ENCODE assay signal across 21 cellular contexts in genomic region chr7:30530373-30530772, GRCh38. TPM values are rescaled to one million over a fixed set of nuclear protein-coding genes. Genes with fewer than 3 reads are reported as not detected.
DNase-seq lines count a peak whose midpoint lies in the region; ATAC-seq and TF ChIP-seq lines count a peak whose summit lies in the region.
"Had no signal": no experiment of that assay in that cellular context is flagged by ENCODE, and none has a peak within 500 bp of the region (broad histone marks: within the 10 kb centered on the region; RNA-seq: fewer than 3 reads in every experiment).

No MANE protein-coding gene starts in this region.

- H3K27ac Mint-ChIP-seq in activated CD4-positive, alpha-beta T cell treated with anti-CD3 and anti-CD28 coated beads for 36 hours, result no peak overlapping the region
- H3K27ac Mint-ChIP-seq: B cell; CD4-positive, CD25-positive, alpha-beta regulatory T cell; CD8-positive, alpha-beta T cell; GM23338; H9 had no signal

- H3K9me3 Mint-ChIP-seq in activated CD4-positive, alpha-beta T cell treated with anti-CD3 and anti-CD28 coated beads for 36 hours (ENCODE audit: low read depth), result no peaks in the 10 kb centered on the region
- H3K9me3 Mint-ChIP-seq: CD4-positive, CD25-positive, alpha-beta regulatory T cell; CD8-positive, alpha-beta T cell; GM23338; H9 had no signal

- no peak overlapping the region for H3K4me3 Mint-ChIP-seq in activated CD4-positive, alpha-beta T cell treated with anti-CD3 and anti-CD28 coated beads for 36 hours
- H3K4me3 Mint-ChIP-seq: B cell; CD4-positive, CD25-positive, alpha-beta regulatory T cell; CD8-positive, alpha-beta T cell; GM23338; H9 had no signal

- TF ChIP-seq EP300 in esophagus muscularis mucosa (IDR thresholded peaks at IDR 0.05), result no peak

- no peaks in the 10 kb centered on the region for H3K27me3 Mint-ChIP-seq in activated CD4-positive, alpha-beta T cell treated with anti-CD3 and anti-CD28 coated beads for 36 hours
- H3K27me3 Mint-ChIP-seq: B cell; CD4-positive, CD25-positive, alpha-beta regulatory T cell had no signal

- no peak for TF ChIP-seq POLR2A in esophagus muscularis mucosa (IDR thresholded peaks at IDR 0.05; ENCODE audit: low read depth)

- no peaks in the 10 kb centered on the region for H3K36me3 Mint-ChIP-seq in activated CD4-positive, alpha-beta T cell treated with anti-CD3 and anti-CD28 coated beads for 36 hours (ENCODE audit: low read depth)

- no peak overlapping the region for H3K4me3 ChIP-seq in Karpas-422 (ENCODE audit: low read length)
- H3K4me3 ChIP-seq in esophagus muscularis mucosa, result no peak overlapping the region
- H3K4me3 ChIP-seq: BLaER1, GM12878, GM23338 had no signal

- TF ChIP-seq CTCF in esophagus muscularis mucosa (IDR thresholded peaks at IDR 0.05), result no peak

- H3K4me1 Mint-ChIP-seq in activated CD4-positive, alpha-beta T cell treated with anti-CD3 and anti-CD28 coated beads for 36 hours, result peaks cover 10% of the 10 kb centered on the region
- H3K4me1 Mint-ChIP-seq: B cell, GM23338 had no signal

- CTCF ChIA-PET in activated CD4-positive, alpha-beta T cell treated with anti-CD3 and anti-CD28 coated beads for 36 hours (lab: Charles Lee), result no interaction called here

- 100% methylated on average over 1 of the region's 1 CpG for WGBS in esophagus muscularis mucosa

- H3K27ac ChIP-seq in Karpas-422 (ENCODE audit: low read length) (no peak overlapping the region), epithelial cell of prostate (peak overlapping the region; percentile 97), esophagus muscularis mucosa (replicated peaks in 1 of 4) (no peak overlapping the region)
- H3K27ac ChIP-seq: 22Rv1, BLaER1, C4-2B had no signal

- no peaks in the 10 kb centered on the region for H3K27me3 ChIP-seq in Karpas-422 (ENCODE audit: low read length)
- no peaks in the 10 kb centered on the region for H3K27me3 ChIP-seq in esophagus muscularis mucosa
- H3K27me3 ChIP-seq: BLaER1 had no signal

- DNase-seq in activated CD4-positive, alpha-beta T cell treated with anti-CD3 and anti-CD28 coated beads for 36 hours, result no peak
- DNase-seq in activated CD4-positive, alpha-beta T cell treated with anti-CD3 and anti-CD28 coated beads, Interleukin-2, amount 50 U/mL, for 4 hours, result no peak
- DNase-seq in Karpas-422, result peak; percentile 12
- no peak for DNase-seq in epithelial cell of prostate (ENCODE audit: low read depth, low spot score)
- DNase-seq in SK-N-DZ (ENCODE audit: low spot score), result no peak
- DNase-seq in NCI-H82 treated with DMSO at 0.1 percent for 48 hours (lab: John Stamatoyannopoulos, UW; ENCODE audit: unreplicated experiment), result no peak
- no peak for DNase-seq in esophagus muscularis mucosa (ENCODE audit: extremely low spot score)
- DNase-seq: Caco-2; CD4-positive, CD25-positive, alpha-beta regulatory T cell; CD8-positive, alpha-beta T cell; DMS153; DND-41; GDM1; H9 had no signal

- no peak overlapping the region for H2AFZ ChIP-seq in Karpas-422 (ENCODE audit: low read length)
- H2AFZ ChIP-seq: GM23338 had no signal

- no peaks in the 10 kb centered on the region for H4K20me1 ChIP-seq in Karpas-422 (ENCODE audit: insufficient read depth, low read depth, low read length)
- H4K20me1 ChIP-seq: BLaER1 had no signal

- no peaks in the 10 kb centered on the region for H3K79me2 ChIP-seq in Karpas-422 (ENCODE audit: low read length)

- ATAC-seq in activated CD4-positive, alpha-beta T cell treated with anti-CD3 and anti-CD28 coated beads for 36 hours, result peak; percentile 30
- ATAC-seq: CD8-positive, alpha-beta T cell; GM12878; GM23338; HCT116 had no signal

- intact Hi-C loops in activated CD4-positive, alpha-beta T cell treated with anti-CD3 and anti-CD28 coated beads for 36 hours (cut with DNase I, micrococcal nuclease), result no loop called here
- intact Hi-C loops in esophagus muscularis mucosa (cut with DNase I), result no loop called here

- H3K9me2 ChIP-seq in Karpas-422 (replicated peaks; ENCODE audit: insufficient read depth, low read length), result no peaks in the 10 kb centered on the region

- no peaks in the 10 kb centered on the region for H3K9me3 ChIP-seq in Karpas-422 (ENCODE audit: low read length)
- H3K9me3 ChIP-seq in esophagus muscularis mucosa, result no peaks in the 10 kb centered on the region
- H3K9me3 ChIP-seq: BLaER1, Caco-2 had no signal

- POLR2A ChIA-PET in activated CD4-positive, alpha-beta T cell treated with anti-CD3 and anti-CD28 coated beads for 36 hours (lab: Charles Lee), result no interaction called here

- H3K9ac ChIP-seq in Karpas-422 (ENCODE audit: low read length), result no peak overlapping the region
- H3K9ac ChIP-seq: BLaER1 had no signal

- H3K36me3 ChIP-seq in Karpas-422 (ENCODE audit: insufficient read depth, low read length) (no peaks in the 10 kb centered on the region), esophagus muscularis mucosa (peaks cover 0 to 4% (median 0%) of the 10 kb centered on the region in 4 donors)
- H3K36me3 ChIP-seq: BLaER1 had no signal

- H3K4me2 ChIP-seq in Karpas-422 (ENCODE audit: low read depth, low read length, poor library complexity, severe bottlenecking), result no peak overlapping the region
- H3K4me2 ChIP-seq: BLaER1, GM23338 had no signal

- H3K4me1 ChIP-seq in Karpas-422 (ENCODE audit: low read length) (no peaks in the 10 kb centered on the region), esophagus muscularis mucosa (peaks cover 0 to 5% (median 0%) of the 10 kb centered on the region in 4 donors)
- H3K4me1 ChIP-seq: BLaER1 had no signal

RNA-seq across cellular contexts. Expression of gene GGCT, which starts 25.7 kb away (rescaled TPM):
- 10 to 100 TPM; 48.8 to 76.8 TPM for total RNA-seq in activated CD4-positive, alpha-beta T cell treated with anti-CD3 and anti-CD28 coated beads for 36 hours
- 73.5 and 78.1 TPM in 2 replicates for total RNA-seq in Karpas-422 (2014; rRNA removed; shearing (Covaris generic); ENCODE audit: low replicate concordance)
- polyA plus RNA-seq in SK-N-DZ (2014; cell fraction: cytosol; rRNA removed), result 198 and 218 TPM in 2 replicates
- polyA plus RNA-seq in SK-N-DZ (2014; cell fraction: nucleus; rRNA removed), result 102 and 141 TPM in 2 replicates
- total RNA-seq in esophagus muscularis mucosa, result 10 to 100 TPM; 10.8 to 39.9 (median 17.8) TPM

RNA-seq across cellular contexts. Expression of gene NOD1, which starts 51.8 kb away (rescaled TPM):
- total RNA-seq in activated CD4-positive, alpha-beta T cell treated with anti-CD3 and anti-CD28 coated beads for 36 hours, result 10 to 100 TPM; 10.8 to 11.0 TPM
- 4.5 and 6.7 TPM in 2 replicates for total RNA-seq in Karpas-422 (2014; rRNA removed; shearing (Covaris generic); ENCODE audit: low replicate concordance)
- polyA plus RNA-seq in SK-N-DZ (2014; cell fraction: cytosol; rRNA removed), result 13.3 and 13.5 TPM in 2 replicates
- polyA plus RNA-seq in SK-N-DZ (2014; cell fraction: nucleus; rRNA removed), result 27.6 and 38.7 TPM in 2 replicates
- 10 to 100 TPM; 11.6 to 22.0 (median 13.0) TPM for total RNA-seq in esophagus muscularis mucosa
